ENCODE assay signal across 11 cellular contexts in genomic region chr1:154335351-154335714, GRCh38. TPM values are rescaled to one million over a fixed set of nuclear protein-coding genes. Genes with fewer than 3 reads are reported as not detected.
DNase-seq lines count a peak whose midpoint lies in the region; ATAC-seq, FAIRE-seq and TF ChIP-seq lines count a peak whose summit lies in the region.
"Had no signal": no experiment of that assay in that cellular context is flagged by ENCODE, and none has a peak within 500 bp of the region (broad histone marks: within the 10 kb centered on the region; RNA-seq: fewer than 3 reads in every experiment).

No MANE protein-coding gene starts in this region.

- no peak overlapping the region for H3K4me3 Mint-ChIP-seq in activated CD4-positive, alpha-beta memory T cell treated with anti-CD3 and anti-CD28 coated beads for 36 hours
- H3K4me3 Mint-ChIP-seq: nephron progenitor cell had no signal

- ATAC-seq in HepG2 (no peak), right lobe of liver (no peak), GM19324 (IDR thresholded peaks at IDR 0.05; ENCODE audit: low FRiP score, unreplicated experiment) (no peak)

- POLR2A ChIA-PET in HepG2 (lab: Yijun Ruan, JAX): interaction anchor here (0.9 to 3.8 kb wide), 18 partner anchors 10 to 635 kb away, joined by 3 to 126 read pairs (median 5); partner anchors contain the start of genes ATP8B2, SHC1 and UBAP2L
- POLR2A ChIA-PET in activated CD4-positive, alpha-beta memory T cell treated with anti-CD3 and anti-CD28 coated beads for 36 hours (lab: Charles Lee): interaction anchor here (1.0 to 2.2 kb wide), 5 partner anchors 8 to 345 kb away, joined by 3 to 12 read pairs (median 6); partner anchors contain the start of genes ATP8B2 and RPS27

- no peak overlapping the region for H2AK5ac ChIP-seq in mesenchymal stem cell (ENCODE audit: low read length, severe bottlenecking)

- no peaks in the 10 kb centered on the region for H4K20me1 ChIP-seq in HepG2 (ENCODE audit: insufficient read depth, low read length)

- H3K4ac ChIP-seq in mesenchymal stem cell (ENCODE audit: low read depth in 1 of 2, low read length in 2 of 2): no peak overlapping the region

- intact Hi-C loops in HepG2 (cut with micrococcal nuclease; ENCODE audit: unreplicated experiment) (loop anchor here (1.0 to 10.0 kb wide), 3 partner anchors 9 to 141 kb away; partner anchors contain the start of genes HAX1 and TPM3), right lobe of liver (cut with DNase I) (no loop called here)
- intact Hi-C loops in activated CD4-positive, alpha-beta memory T cell treated with anti-CD3 and anti-CD28 coated beads for 36 hours (cut with micrococcal nuclease): loop anchor here (1.0 to 10.0 kb wide), 4 partner anchors 11 to 669 kb away; partner anchors contain the start of genes HAX1 and ZBTB7B

- TF ChIP-seq EP300 in HepG2 (IDR thresholded peaks at IDR 0.05; ENCODE audit: low read depth in 2 of 2, low read length in 2 of 2): no peak
- no peak for TF ChIP-seq EP300 in HepG2 (CRISPR knock-in tag; IDR thresholded peaks at IDR 0.05; ENCODE audit: borderline replicate concordance)

- H4K8ac ChIP-seq in mesenchymal stem cell (ENCODE audit: low read length): no peak overlapping the region

- H3K18ac ChIP-seq in mesenchymal stem cell (ENCODE audit: low read depth in 1 of 2, low read length in 2 of 2): no peak overlapping the region

- no peaks in the 10 kb centered on the region for H3K27me3 ChIP-seq in HepG2 (ENCODE audit: control insufficient read depth in 1 of 2, insufficient read depth in 2 of 2, low read length in 2 of 2)
- H3K27me3 ChIP-seq in right lobe of liver: no peaks in the 10 kb centered on the region
- no peaks in the 10 kb centered on the region for H3K27me3 ChIP-seq in mesenchymal stem cell (ENCODE audit: control insufficient read depth in 1 of 2, insufficient read depth in 1 of 2, low read length in 2 of 2)
- H3K27me3 ChIP-seq: foreskin keratinocyte had no signal

- H2BK5ac ChIP-seq in mesenchymal stem cell (ENCODE audit: low read depth, low read length, poor library complexity, severe bottlenecking): no peak overlapping the region

- in situ Hi-C loops in HepG2 (cut with HindIII; ENCODE audit: extremely low pct_ligation_motif_present, low pct_unique_long_range_greater_than_20kb): loop anchor here (5.0 kb wide), 1 partner anchor 153 kb away; no protein-coding TSS in a partner anchor

- DNase-seq in HepG2 (ENCODE audit: low spot score) (no peak), right lobe of liver (no peak), mesenchymal stem cell (no peak), GM19239 (ENCODE audit: insufficient read length, low spot score) (no peak), NCI-H446 treated with DMSO at 0.1 percent for 48 hours (lab: John Stamatoyannopoulos, UW) (no peak), globus pallidus (ENCODE audit: low spot score) (no peak)
- DNase-seq in activated CD4-positive, alpha-beta memory T cell treated with anti-CD3 and anti-CD28 coated beads for 36 hours: no peak

- H3K4me1 ChIP-seq in HepG2 (ENCODE audit: insufficient read depth, low read length) (peaks cover 35% of the 10 kb centered on the region), right lobe of liver (peaks cover 0 to 17% (median 7%) of the 10 kb centered on the region in 4 donors), mesenchymal stem cell (ENCODE audit: control insufficient read depth, insufficient read depth, low read depth, low read length) (peaks cover 2% of the 10 kb centered on the region)
- H3K4me1 ChIP-seq: foreskin keratinocyte had no signal

- peaks cover 10 to 43% of the 10 kb centered on the region in 2 experiments for H3K36me3 ChIP-seq in HepG2 (replicated peaks in 1 of 2; ENCODE audit: control insufficient read depth in 1 of 2, insufficient read depth in 2 of 2, low read length in 2 of 2)
- H3K36me3 ChIP-seq in right lobe of liver: no peaks in the 10 kb centered on the region
- peaks cover 61 to 91% of the 10 kb centered on the region in 2 experiments for H3K36me3 ChIP-seq in mesenchymal stem cell (ENCODE audit: control insufficient read depth in 1 of 2, insufficient read depth in 2 of 2, low read depth in 1 of 2, low read length in 2 of 2)

- H3K27ac Mint-ChIP-seq in activated CD4-positive, alpha-beta memory T cell treated with anti-CD3 and anti-CD28 coated beads for 36 hours: peak overlapping the region; percentile 79

- H3K4me1 Mint-ChIP-seq in activated CD4-positive, alpha-beta memory T cell treated with anti-CD3 and anti-CD28 coated beads for 36 hours (ENCODE audit: low read depth): peaks cover 66% of the 10 kb centered on the region
- H3K4me1 Mint-ChIP-seq: nephron progenitor cell had no signal

- FAIRE-seq in HepG2 (lab: Jason Lieb, UNC): no peak
- FAIRE-seq in GM19239 (lab: Jason Lieb, UNC): no peak

- H3K23ac ChIP-seq in mesenchymal stem cell (ENCODE audit: low read length in 2 of 2): no peak overlapping the region

- H2AFZ ChIP-seq in HepG2 (ENCODE audit: low read length) (no peak overlapping the region), mesenchymal stem cell (ENCODE audit: low read depth, low read length) (no peak overlapping the region)

- peaks cover 7% of the 10 kb centered on the region for H3K79me1 ChIP-seq in mesenchymal stem cell (replicated peaks; ENCODE audit: low read length, poor library complexity, severe bottlenecking)

- TF ChIP-seq CTCF in HepG2 (CRISPR knock-in tag; IDR thresholded peaks at IDR 0.05) (no peak), right lobe of liver (IDR thresholded peaks at IDR 0.05) (peak in 1 of 4 donors; percentile 8)

- 87% methylated on average over 4 of the region's 4 CpGs for WGBS in HepG2 (ENCODE audit: low lambda C conversion rate)
- WGBS in right lobe of liver (ENCODE audit: insufficient coverage, low coverage, low lambda C conversion rate, missing lambda C conversion rate): 79% methylated on average over 4 of the region's 4 CpGs
- WGBS in mesenchymal stem cell: 87% methylated on average over 3 of the region's 4 CpGs

- peaks cover 52% of the 10 kb centered on the region for H3K36me3 Mint-ChIP-seq in activated CD4-positive, alpha-beta memory T cell treated with anti-CD3 and anti-CD28 coated beads for 36 hours

- no peak overlapping the region for H3K4me2 ChIP-seq in HepG2 (ENCODE audit: low read depth, low read length)
- H3K4me2 ChIP-seq in mesenchymal stem cell (ENCODE audit: low read length, poor library complexity, severe bottlenecking): no peak overlapping the region

- H3K14ac ChIP-seq in mesenchymal stem cell (ENCODE audit: low read length in 2 of 2): no peak overlapping the region

- no peak overlapping the region for H2BK12ac ChIP-seq in mesenchymal stem cell (ENCODE audit: low read length in 2 of 2)

- no peak overlapping the region for H4K91ac ChIP-seq in mesenchymal stem cell (ENCODE audit: low read length)

- H3K27ac ChIP-seq in HepG2 (ENCODE audit: extremely low read length, insufficient read depth, low read length) (no peak overlapping the region), right lobe of liver (no peak overlapping the region), mesenchymal stem cell (ENCODE audit: low read length, poor library complexity, severe bottlenecking) (no peak overlapping the region)
- H3K27ac ChIP-seq: foreskin keratinocyte had no signal

- H2BK120ac ChIP-seq in mesenchymal stem cell (ENCODE audit: low read depth, low read length): no peak overlapping the region

- no peak overlapping the region for H3K4me3 ChIP-seq in HepG2 (replicated peaks in 1 of 3; ENCODE audit: insufficient read depth in 1 of 3, low read depth in 2 of 3, low read length in 3 of 3)
- H3K4me3 ChIP-seq in right lobe of liver: no peak overlapping the region
- no peak overlapping the region for H3K4me3 ChIP-seq in mesenchymal stem cell (ENCODE audit: insufficient read depth in 1 of 2, low read depth in 1 of 2, low read length in 2 of 2)

- TF ChIP-seq POLR2A in HepG2 (IDR thresholded peaks at IDR 0.05; ENCODE audit: insufficient read depth in 1 of 2, low read depth in 2 of 2, low read length in 2 of 2): no peak
- TF ChIP-seq POLR2A in right lobe of liver (IDR thresholded peaks at IDR 0.05): no peak

- no peaks in the 10 kb centered on the region for H3K79me2 ChIP-seq in HepG2 (ENCODE audit: insufficient read depth, low read length)

- H3K9me3 ChIP-seq in HepG2 (ENCODE audit: low read length) (no peaks in the 10 kb centered on the region), right lobe of liver (no peaks in the 10 kb centered on the region), mesenchymal stem cell (ENCODE audit: control insufficient read depth, low read length) (no peaks in the 10 kb centered on the region)

- no peaks in the 10 kb centered on the region for H3K9me3 Mint-ChIP-seq in activated CD4-positive, alpha-beta memory T cell treated with anti-CD3 and anti-CD28 coated beads for 36 hours
- H3K9me3 Mint-ChIP-seq: nephron progenitor cell had no signal

- no TSS peak for BruUV-seq in HepG2 (replicated peaks; lab: Mats Ljungman, UMichigan)

- H3K9ac ChIP-seq in HepG2 (ENCODE audit: insufficient read depth, low read depth, low read length): no peak overlapping the region
- peak overlapping the region; percentile 31 for H3K9ac ChIP-seq in mesenchymal stem cell (ENCODE audit: low read length)

- no peak for TF ChIP-seq RAD21 in HepG2 (CRISPR knock-in tag; IDR thresholded peaks at IDR 0.05)

- CTCF ChIA-PET in HepG2 (lab: Yijun Ruan, JAX; ENCODE audit: low intra/inter-chr PET ratio, low total read pairs): interaction anchor here (0.8 to 5.0 kb wide), 6 partner anchors 10 to 149 kb away, joined by 3 to 100 read pairs (median 4); partner anchors contain the start of genes ATP8B2 and HAX1
- CTCF ChIA-PET in activated CD4-positive, alpha-beta memory T cell treated with anti-CD3 and anti-CD28 coated beads for 36 hours (lab: Charles Lee): interaction anchor here (0.6 to 8.1 kb wide), 60 partner anchors 10 to 841 kb away, joined by 3 to 177 read pairs (median 5); partner anchors contain the start of genes AQP10, ATP8B2, HAX1 and TPM3

- no peak overlapping the region for H2BK15ac ChIP-seq in mesenchymal stem cell (ENCODE audit: low read depth, poor library complexity, severe bottlenecking)

- H3K27me3 Mint-ChIP-seq in activated CD4-positive, alpha-beta memory T cell treated with anti-CD3 and anti-CD28 coated beads for 36 hours: no peaks in the 10 kb centered on the region

RNA-seq across cellular contexts. Expression of gene ATP8B2, which starts 10.0 kb away (rescaled TPM):
- total RNA-seq in HepG2 (2016; rRNA removed; fragmentation: Illumina TruSeq; extraction: Trizol) (31.3 and 39.3 TPM in 2 replicates), right lobe of liver (1 to 10 TPM; 1.9 to 8.2 (median 3.2) TPM)
- 9.3 and 9.4 TPM in 2 replicates for total RNA-seq in HepG2 (2016; cell fraction: cytosol; rRNA removed; fragmentation: Illumina TruSeq; extraction: Trizol; ENCODE audit: low read depth)
- 28.1 and 34.6 TPM in 2 replicates for total RNA-seq in HepG2 (2016; cell fraction: insoluble cytoplasmic fraction; rRNA removed; fragmentation: Illumina TruSeq; extraction: Trizol)
- 28.0 and 30.5 TPM in 2 replicates for total RNA-seq in HepG2 (2016; cell fraction: membrane; rRNA removed; fragmentation: Illumina TruSeq; extraction: Trizol)
- total RNA-seq in HepG2 (2016; cell fraction: nucleus; rRNA removed; fragmentation: Illumina TruSeq; extraction: Trizol): 23.7 and 30.6 TPM in 2 replicates
- polyA plus RNA-seq in HepG2 (2011; rRNA removed): 20.4 and 23.9 TPM in 2 replicates
- 17.7 and 29.9 TPM in 2 replicates for polyA plus RNA-seq in HepG2 (2011; cell fraction: cytosol; rRNA removed)
- 67.2 and 84.5 TPM in 2 replicates for polyA plus RNA-seq in HepG2 (2011; cell fraction: nucleus; rRNA removed)
- 11.1 and 14.4 TPM in 2 replicates for polyA plus RNA-seq in HepG2 (2012)
- 4.4 and 4.7 TPM in 2 replicates for polyA plus RNA-seq in HepG2 (2016; cell fraction: cytosol; fragmentation: Illumina TruSeq; extraction: Trizol; ENCODE audit: low read depth)
- polyA plus RNA-seq in HepG2 (2016; cell fraction: insoluble cytoplasmic fraction; fragmentation: Illumina TruSeq; extraction: Trizol; ENCODE audit: low read depth): 15.2 and 18.9 TPM in 2 replicates
- polyA plus RNA-seq in HepG2 (2016; cell fraction: membrane; fragmentation: Illumina TruSeq; extraction: Trizol; ENCODE audit: low read depth): 15.5 and 17.2 TPM in 2 replicates
- polyA plus RNA-seq in HepG2 (2016; cell fraction: nucleus; fragmentation: Illumina TruSeq; extraction: Trizol; ENCODE audit: insufficient read depth, low read depth): 31.3 and 36.4 TPM in 2 replicates
- polyA minus RNA-seq in HepG2 (2011; rRNA and poly(A)+ RNA removed; ENCODE audit: low replicate concordance): 1.0 and 52.3 TPM in 2 replicates
- polyA minus RNA-seq in HepG2 (2011; cell fraction: cytosol; rRNA and poly(A)+ RNA removed): 13.5 and 15.3 TPM in 2 replicates
- polyA minus RNA-seq in HepG2 (2011; cell fraction: nucleus; rRNA and poly(A)+ RNA removed): 22.4 and 25.2 TPM in 2 replicates
- 10 to 100 TPM; 58.5 to 59.9 TPM for total RNA-seq in activated CD4-positive, alpha-beta memory T cell treated with anti-CD3 and anti-CD28 coated beads for 36 hours
- polyA plus RNA-seq in mesenchymal stem cell (2013, experiment 1 of 2): 50.2 TPM
- polyA plus RNA-seq in mesenchymal stem cell (2013, experiment 2 of 2): 47.9 TPM

RNA-seq across cellular contexts. Expression of gene AQP10, which starts 14.4 kb away (rescaled TPM):
- total RNA-seq in HepG2 (2016; rRNA removed; fragmentation: Illumina TruSeq; extraction: Trizol) (not detected in 2 replicates), right lobe of liver (not detected)
- not detected in 2 replicates for total RNA-seq in HepG2 (2016; cell fraction: cytosol; rRNA removed; fragmentation: Illumina TruSeq; extraction: Trizol; ENCODE audit: low read depth)
- not detected in 2 replicates for total RNA-seq in HepG2 (2016; cell fraction: insoluble cytoplasmic fraction; rRNA removed; fragmentation: Illumina TruSeq; extraction: Trizol)
- total RNA-seq in HepG2 (2016; cell fraction: membrane; rRNA removed; fragmentation: Illumina TruSeq; extraction: Trizol): not detected in 2 replicates
- not detected in 2 replicates for total RNA-seq in HepG2 (2016; cell fraction: nucleus; rRNA removed; fragmentation: Illumina TruSeq; extraction: Trizol)
- 0.30 and 0.38 TPM in 2 replicates for polyA plus RNA-seq in HepG2 (2011; rRNA removed)
- polyA plus RNA-seq in HepG2 (2011; cell fraction: cytosol; rRNA removed): 0.16 and 0.28 TPM in 2 replicates
- 0.73 and 0.74 TPM in 2 replicates for polyA plus RNA-seq in HepG2 (2011; cell fraction: nucleus; rRNA removed)
- polyA plus RNA-seq in HepG2 (2012): 0.13 and 0.15 TPM in 2 replicates
- polyA plus RNA-seq in HepG2 (2016; cell fraction: cytosol; fragmentation: Illumina TruSeq; extraction: Trizol; ENCODE audit: low read depth): not detected in 2 replicates
- polyA plus RNA-seq in HepG2 (2016; cell fraction: insoluble cytoplasmic fraction; fragmentation: Illumina TruSeq; extraction: Trizol; ENCODE audit: low read depth): not detected in 2 replicates
- polyA plus RNA-seq in HepG2 (2016; cell fraction: membrane; fragmentation: Illumina TruSeq; extraction: Trizol; ENCODE audit: low read depth): not detected in 2 replicates
- polyA plus RNA-seq in HepG2 (2016; cell fraction: nucleus; fragmentation: Illumina TruSeq; extraction: Trizol; ENCODE audit: insufficient read depth, low read depth): not detected in 2 replicates
- 0.30 TPM in 1 of 2 replicates, not detected in the other for polyA minus RNA-seq in HepG2 (2011; rRNA and poly(A)+ RNA removed; ENCODE audit: low replicate concordance)
- not detected in 2 replicates for polyA minus RNA-seq in HepG2 (2011; cell fraction: cytosol; rRNA and poly(A)+ RNA removed)
- polyA minus RNA-seq in HepG2 (2011; cell fraction: nucleus; rRNA and poly(A)+ RNA removed): 0.26 TPM in 1 of 2 replicates, not detected in the other
- total RNA-seq in activated CD4-positive, alpha-beta memory T cell treated with anti-CD3 and anti-CD28 coated beads for 36 hours: not detected
- not detected for polyA plus RNA-seq in mesenchymal stem cell (2013, experiment 1 of 2)
- polyA plus RNA-seq in mesenchymal stem cell (2013, experiment 2 of 2): not detected
- total RNA-seq: MCF 10A had no signal

Comparison
In these comparisons a context has a peak if more than half of its experiments do, and no peak if none do; other contexts are left out.
1. intact Hi-C loops: an anchor here in HepG2 (1.0 to 10.0 kb wide) and activated CD4-positive, alpha-beta memory T cell treated with anti-CD3 and anti-CD28 coated beads for 36 hours (1.0 to 10.0 kb wide); none called in right lobe of liver.